In the genomic region with DNA sequence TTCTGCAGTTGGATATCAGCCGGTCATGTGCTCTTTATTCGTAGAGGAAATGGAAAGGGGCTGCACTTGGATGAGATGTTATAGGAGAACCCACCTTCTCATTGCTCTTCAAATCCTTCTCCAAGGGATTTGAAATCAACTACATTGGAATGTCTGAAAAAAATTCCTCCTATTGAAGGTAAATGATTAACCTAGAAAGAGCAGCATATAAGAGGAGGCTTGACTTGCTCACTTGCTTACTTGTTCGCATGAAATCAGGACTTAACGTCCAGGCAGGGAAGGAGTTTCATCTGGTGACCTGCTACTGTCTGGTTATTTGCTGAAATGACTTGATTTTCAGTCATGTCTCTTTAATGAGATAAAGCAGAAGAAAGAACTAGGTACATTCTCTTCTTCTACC, we compare ENCODE assay signal across 25 cellular contexts.
"Had no signal": no experiment of that assay in that cellular context is flagged by ENCODE, and none has a peak within 500 bp of the region (broad histone marks: within the 10 kb centered on the region; RNA-seq: fewer than 3 reads in every experiment).

No MANE protein-coding gene starts in this region.

- H3K4me1 ChIP-seq: body of pancreas, pancreas, prostate gland had no signal

- DNase-seq: activated CD4-positive, alpha-beta T cell treated with anti-CD3 and anti-CD28 coated beads for 48 hours; activated CD4-positive, alpha-beta T cell treated with anti-CD3 and anti-CD28 coated beads, Interleukin-2, amount 50 U/mL, for 48 hours; activated CD8-positive, alpha-beta memory T cell treated with anti-CD3 and anti-CD28 coated beads for 24 hours; activated effector memory CD4-positive, alpha-beta T cell treated with Interleukin-2 at 50 U/mL for 16 hours; activated naive CD4-positive, alpha-beta T cell treated with Interleukin-2 at 50 U/mL for 16 hours; aorta; body of pancreas; cerebellar nuclear complex; effector memory CD4-positive, alpha-beta T cell; erythroblast; head of caudate nucleus; hypothalamus; left ventricle myocardium superior; nephron progenitor cell; pancreas; stimulated activated naive CD4-positive, alpha-beta T cell treated with Interleukin-2 at 50 U/mL for 16 hours; T-helper 9 cell had no signal

- ATAC-seq: body of pancreas, gastroesophageal sphincter, left ventricle myocardium superior, pancreas had no signal

- H3K27me3 ChIP-seq: body of pancreas, cardiac muscle cell, dorsolateral prefrontal cortex, gastroesophageal sphincter, pancreas had no signal

- H3K27ac ChIP-seq: body of pancreas, cardiac muscle cell, gastroesophageal sphincter, neutrophil, pancreas, prostate gland, tibial nerve, VCaP had no signal

- H3K36me3 ChIP-seq: cardiac muscle cell, gastroesophageal sphincter, neutrophil, pancreas, prostate gland, tibial nerve had no signal

- H3K4me3 ChIP-seq: body of pancreas, cardiac muscle cell, coronary artery, dorsolateral prefrontal cortex, gastroesophageal sphincter, pancreas, prostate gland, tibial nerve had no signal

- H3K9me3 ChIP-seq: body of pancreas, gastroesophageal sphincter, neutrophil, pancreas, prostate gland, tibial nerve had no signal
